ENCODE assay signal across 12 cellular contexts in the genomic region with DNA sequence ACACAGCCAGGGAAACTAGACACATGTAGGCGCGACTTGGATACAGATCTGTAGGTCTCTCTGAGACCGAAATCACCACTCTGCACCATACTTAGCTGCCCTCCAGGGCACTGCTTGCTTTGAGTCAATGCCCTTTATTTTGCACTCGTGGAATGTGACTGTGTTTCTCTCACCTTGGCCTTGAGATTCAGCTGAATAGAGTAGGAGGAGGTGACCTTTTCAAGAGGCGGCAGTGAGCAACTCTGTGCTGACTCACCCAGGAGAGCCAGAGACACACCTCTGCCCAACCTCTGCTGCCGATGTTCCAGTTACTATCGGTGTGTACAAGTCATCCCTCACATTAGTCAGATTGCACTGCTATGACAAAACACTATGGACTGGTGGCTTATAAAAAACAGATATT.
A peak's percentile ranks its signal among the peaks of the same experiment; 100 is the strongest.
DNase-seq lines count a peak whose midpoint lies in the region; ATAC-seq and TF ChIP-seq lines count a peak whose summit lies in the region.
"Had no signal": no experiment of that assay in that cellular context is flagged by ENCODE, and none has a peak within 500 bp of the region (broad histone marks: within the 10 kb centered on the region; RNA-seq: fewer than 3 reads in every experiment).

No MANE protein-coding gene starts in this region.

- 80 to 84% methylated on average over 7 of the region's 7 CpGs for whole genome bisulfite sequencing in heart right ventricle, 2 donors

- peak overlapping the region; percentile 78 for H3K27ac Mint-ChIP-seq in activated CD4-positive, alpha-beta memory T cell treated with anti-CD3 and anti-CD28 coated beads for 36 hours
- peak overlapping the region; percentile 28 for H3K27ac Mint-ChIP-seq in activated naive CD8-positive, alpha-beta T cell treated with anti-CD3 and anti-CD28 coated beads, Interleukin-2, amount 50 U/mL, for 24 hours

- H3K27me3 ChIP-seq in heart right ventricle (peaks cover 0 to 36% (median 6%) of the 10 kb centered on the region in 7 donors), right atrium auricular region (no peaks in the 10 kb centered on the region)

- intact Hi-C loops in activated CD4-positive, alpha-beta memory T cell treated with anti-CD3 and anti-CD28 coated beads for 36 hours (cut with micrococcal nuclease): loop anchor here (1.0 to 2.0 kb wide), 4 partner anchors 29 to 326 kb away; no protein-coding TSS in a partner anchor
- intact Hi-C loops in heart right ventricle (cut with DNase I): no loop called here

- POLR2A ChIA-PET in activated CD4-positive, alpha-beta memory T cell treated with anti-CD3 and anti-CD28 coated beads for 36 hours (lab: Charles Lee): interaction anchor here (0.6 to 1.0 kb wide), 2 partner anchors 29 to 73 kb away, joined by 3 to 4 read pairs; no protein-coding TSS in a partner anchor

- peaks cover 4% of the 10 kb centered on the region for H3K9me3 Mint-ChIP-seq in activated CD4-positive, alpha-beta memory T cell treated with anti-CD3 and anti-CD28 coated beads for 36 hours
- H3K9me3 Mint-ChIP-seq in activated naive CD8-positive, alpha-beta T cell treated with anti-CD3 and anti-CD28 coated beads, Interleukin-2, amount 50 U/mL, for 24 hours: peaks cover under 1% of the 10 kb centered on the region

- no peak overlapping the region for H3K4me3 Mint-ChIP-seq in activated CD4-positive, alpha-beta memory T cell treated with anti-CD3 and anti-CD28 coated beads for 36 hours
- peak overlapping the region; percentile 9 for H3K4me3 Mint-ChIP-seq in activated naive CD8-positive, alpha-beta T cell treated with anti-CD3 and anti-CD28 coated beads, Interleukin-2, amount 50 U/mL, for 24 hours

- CTCF ChIA-PET in activated CD4-positive, alpha-beta memory T cell treated with anti-CD3 and anti-CD28 coated beads for 36 hours (lab: Charles Lee): interaction anchor here (1.2 kb wide), 1 partner anchor 642 kb away, joined by 3 read pairs; no protein-coding TSS in a partner anchor

- H3K36me3 ChIP-seq in heart right ventricle (no peaks in the 10 kb centered on the region), right atrium auricular region (no peaks in the 10 kb centered on the region)
- H3K36me3 ChIP-seq: stomach had no signal

- H3K9me3 ChIP-seq in heart right ventricle: peaks cover 0 to 4% (median 0%) of the 10 kb centered on the region in 11 donors
- peaks cover 0 to 5% of the 10 kb centered on the region in 2 donors for H3K9me3 ChIP-seq in right atrium auricular region
- H3K9me3 ChIP-seq: stomach had no signal

- H3K27ac ChIP-seq in heart right ventricle (no peak overlapping the region), right atrium auricular region (no peak overlapping the region)
- H3K27ac ChIP-seq: stomach had no signal

- peaks cover 59% of the 10 kb centered on the region for H3K4me1 Mint-ChIP-seq in activated CD4-positive, alpha-beta memory T cell treated with anti-CD3 and anti-CD28 coated beads for 36 hours (ENCODE audit: low read depth)
- H3K4me1 Mint-ChIP-seq in activated naive CD8-positive, alpha-beta T cell treated with anti-CD3 and anti-CD28 coated beads, Interleukin-2, amount 50 U/mL, for 24 hours: peaks cover 44% of the 10 kb centered on the region

- peaks cover 7% of the 10 kb centered on the region for H3K36me3 Mint-ChIP-seq in activated CD4-positive, alpha-beta memory T cell treated with anti-CD3 and anti-CD28 coated beads for 36 hours
- no peaks in the 10 kb centered on the region for H3K36me3 Mint-ChIP-seq in activated naive CD8-positive, alpha-beta T cell treated with anti-CD3 and anti-CD28 coated beads, Interleukin-2, amount 50 U/mL, for 24 hours (ENCODE audit: low read depth)

- H3K4me3 ChIP-seq in heart right ventricle (no peak overlapping the region), right atrium auricular region (no peak overlapping the region)
- H3K4me3 ChIP-seq: stomach had no signal

- TF ChIP-seq CTCF in heart right ventricle (IDR thresholded peaks at IDR 0.05): no peak
- no peak for TF ChIP-seq CTCF in right atrium auricular region (IDR thresholded peaks at IDR 0.05)

- ATAC-seq in activated naive CD8-positive, alpha-beta T cell treated with anti-CD3 and anti-CD28 coated beads, Interleukin-2, amount 50 U/mL, for 24 hours: peak; percentile 99
- no peak for ATAC-seq in heart right ventricle
- ATAC-seq in GM19035 (IDR thresholded peaks at IDR 0.05; ENCODE audit: unreplicated experiment): no peak
- ATAC-seq: naive thymus-derived CD4-positive, alpha-beta T cell had no signal

- no peaks in the 10 kb centered on the region for H3K27me3 Mint-ChIP-seq in activated CD4-positive, alpha-beta memory T cell treated with anti-CD3 and anti-CD28 coated beads for 36 hours
- H3K27me3 Mint-ChIP-seq in activated naive CD8-positive, alpha-beta T cell treated with anti-CD3 and anti-CD28 coated beads, Interleukin-2, amount 50 U/mL, for 24 hours: no peaks in the 10 kb centered on the region

- no peaks in the 10 kb centered on the region for H3K4me1 ChIP-seq in heart right ventricle
- H3K4me1 ChIP-seq in right atrium auricular region: no peaks in the 10 kb centered on the region

- DNase-seq in H4 (ENCODE audit: low spot score) (peak; percentile 13), foreskin melanocyte (no peak), heart right ventricle (no peak), right atrium auricular region (ENCODE audit: low spot score) (no peak)
- DNase-seq in activated CD4-positive, alpha-beta memory T cell treated with anti-CD3 and anti-CD28 coated beads for 36 hours: peak; percentile 89
- DNase-seq in activated naive CD8-positive, alpha-beta T cell treated with anti-CD3 and anti-CD28 coated beads, Interleukin-2, amount 50 U/mL, for 24 hours: peak; percentile 67
- peak; percentile 66 for DNase-seq in stimulated activated CD4-positive, alpha-beta T cell treated with anti-CD3 and anti-CD28 coated beads, Interleukin-2, amount 100 ng/mL, for 4 hours (ENCODE audit: low read depth)
- DNase-seq: dermis blood vessel endothelial cell, KG1, stomach had no signal

Comparison
In these comparisons a context has a peak if more than half of its experiments do, and no peak if none do; other contexts are left out.
1. DNase-seq: peak in H4 (single experiment), activated CD4-positive, alpha-beta memory T cell treated with anti-CD3 and anti-CD28 coated beads for 36 hours (single experiment), activated naive CD8-positive, alpha-beta T cell treated with anti-CD3 and anti-CD28 coated beads, Interleukin-2, amount 50 U/mL, for 24 hours (single experiment) and stimulated activated CD4-positive, alpha-beta T cell treated with anti-CD3 and anti-CD28 coated beads, Interleukin-2, amount 100 ng/mL, for 4 hours (single experiment); none in foreskin melanocyte (single experiment), heart right ventricle (0 of 2) and right atrium auricular region (single experiment).